ENCODE assay signal across 14 cellular contexts in the genomic region with DNA sequence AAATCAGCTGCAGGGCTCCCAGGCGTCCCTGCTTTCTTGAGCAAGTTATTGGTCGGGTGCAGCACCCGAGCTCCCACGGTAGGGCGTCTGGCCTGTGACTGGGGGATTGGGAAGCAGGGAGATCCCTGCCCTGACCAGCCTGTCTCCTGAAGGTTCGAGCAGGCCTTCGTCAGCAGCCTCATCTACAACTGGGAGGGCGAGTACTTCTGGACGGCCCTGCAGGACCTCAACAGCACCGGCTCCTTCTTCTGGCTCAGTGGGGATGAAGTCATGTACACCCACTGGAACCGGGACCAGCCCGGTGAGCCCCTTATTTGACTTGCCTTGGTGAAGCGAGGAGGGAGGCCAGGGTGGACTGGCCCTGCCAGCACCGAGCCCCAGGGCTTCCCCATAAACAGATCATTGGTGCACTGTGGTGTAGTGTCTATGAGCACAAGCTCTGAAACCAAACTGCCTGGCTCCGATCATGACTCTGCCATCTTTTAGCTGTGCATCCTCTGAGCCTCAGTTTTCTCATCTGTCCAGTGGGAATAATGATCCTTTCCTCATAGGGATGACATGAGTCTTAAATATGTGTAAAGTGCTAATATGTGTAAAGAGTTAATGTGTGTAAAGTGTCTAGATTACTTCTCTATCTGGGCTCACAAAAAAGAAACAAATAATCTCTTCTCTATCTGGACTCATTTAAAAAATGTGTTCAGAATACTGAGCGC. TPM values are rescaled to one million over a fixed set of nuclear protein-coding genes. Genes with fewer than 3 reads are reported as not detected.
DNase-seq lines count a peak whose midpoint lies in the region; ATAC-seq, FAIRE-seq and TF ChIP-seq lines count a peak whose summit lies in the region.
"Had no signal": no experiment of that assay in that cellular context is flagged by ENCODE, and none has a peak within 500 bp of the region (broad histone marks: within the 10 kb centered on the region; RNA-seq: fewer than 3 reads in every experiment).

No MANE protein-coding gene starts in this region.

- H3K79me1 ChIP-seq in neuronal stem cell (ENCODE audit: low read depth, low read length): peaks cover 3% of the 10 kb centered on the region

- H2AK5ac ChIP-seq in neuronal stem cell (ENCODE audit: low read depth, low read length): no peak overlapping the region

- no peak overlapping the region for H2BK5ac ChIP-seq in neuronal stem cell (ENCODE audit: low read length)

- POLR2A ChIA-PET in K562 (lab: Yijun Ruan, JAX): no interaction called here

- H3K4me1 ChIP-seq in K562 (replicated peaks in 1 of 2; ENCODE audit: control insufficient read depth in 2 of 2, insufficient read depth in 2 of 2, low read length in 2 of 2) (peaks cover 15 to 60% of the 10 kb centered on the region in 2 experiments), neuronal stem cell (ENCODE audit: control insufficient read depth in 2 of 2, insufficient read depth in 1 of 2, low read depth in 1 of 2, low read length in 2 of 2) (no peaks in the 10 kb centered on the region), gastroesophageal sphincter (peaks cover 0 to 28% (median 0%) of the 10 kb centered on the region in 3 donors)
- H3K4me1 ChIP-seq: Caco-2, HAP-1 had no signal

- H2BK12ac ChIP-seq in neuronal stem cell (ENCODE audit: low read length): no peak overlapping the region

- H4K8ac ChIP-seq in neuronal stem cell (ENCODE audit: low read depth, low read length): no peak overlapping the region

- H3K9me3 ChIP-seq in K562 (replicated peaks; ENCODE audit: control insufficient read depth, insufficient read depth, low read depth, low read length) (no peaks in the 10 kb centered on the region), neuronal stem cell (replicated peaks in 1 of 2; ENCODE audit: control insufficient read depth in 2 of 2, insufficient read depth in 1 of 2, low read depth in 1 of 2, low read length in 2 of 2) (no peaks in the 10 kb centered on the region), gastroesophageal sphincter (no peaks in the 10 kb centered on the region)
- H3K9me3 ChIP-seq: Caco-2, HAP-1 had no signal

- H3K4me2 ChIP-seq in K562 (ENCODE audit: insufficient read depth, low read length) (no peak overlapping the region), neuronal stem cell (ENCODE audit: insufficient read depth, low read length, poor library complexity, severe bottlenecking) (no peak overlapping the region)

- H3K79me2 ChIP-seq in K562 (ENCODE audit: control insufficient read depth, insufficient read depth, low read length): no peaks in the 10 kb centered on the region

- CTCF ChIA-PET in K562 (lab: Yijun Ruan, JAX; ENCODE audit: low intra/inter-chr PET ratio): no interaction called here

- no peak overlapping the region for H3K18ac ChIP-seq in neuronal stem cell (ENCODE audit: low read length)

- H4K20me1 ChIP-seq in K562 (replicated peaks; ENCODE audit: control insufficient read depth, insufficient read depth, low read length): no peaks in the 10 kb centered on the region

- DNase-seq in HTR-8/SVneo (ENCODE audit: insufficient read length, low spot score) (no peak), K562 (ENCODE audit: extremely low read depth in 1 of 4, low spot score in 3 of 4) (no peak), neuronal stem cell (ENCODE audit: low spot score) (no peak), urothelium cell line (ENCODE audit: low spot score) (no peak), SW480 (ENCODE audit: low spot score) (no peak)
- DNase-seq in activated CD4-positive, alpha-beta T cell treated with anti-CD3 and anti-CD28 coated beads, Interleukin-2, amount 50 U/mL, for 1 hour: no peak
- DNase-seq: Caco-2; CD8-positive, alpha-beta T cell; DMS 273 treated with DMSO at 0.1 percent for 48 hours; GOT3 had no signal

- no peak for TF ChIP-seq RAD21 in K562 (CRISPR knock-in tag; conservative IDR thresholded peaks at IDR 0.05 in 1 of 2, IDR thresholded peaks at IDR 0.05 in 1 of 2)

- ATAC-seq in K562: no peak
- ATAC-seq in gastroesophageal sphincter: no peak
- ATAC-seq: CD8-positive, alpha-beta T cell; GM12878 had no signal

- no peak overlapping the region for H2BK15ac ChIP-seq in neuronal stem cell (ENCODE audit: low read length)

- TF ChIP-seq CTCF in K562 (IDR thresholded peaks at IDR 0.05 in 2 of 3, conservative IDR thresholded peaks at IDR 0.05 in 1 of 3; ENCODE audit: insufficient read depth in 2 of 3, low read depth in 1 of 3, low read length in 3 of 3): no peak
- no peak for TF ChIP-seq CTCF in gastroesophageal sphincter (IDR thresholded peaks at IDR 0.05)

- no peak overlapping the region for H3K14ac ChIP-seq in neuronal stem cell (ENCODE audit: low read length)

- TF ChIP-seq EP300 in K562 (IDR thresholded peaks at IDR 0.05; ENCODE audit: low read length): no peak
- TF ChIP-seq EP300 in gastroesophageal sphincter (IDR thresholded peaks at IDR 0.05): no peak

- intact Hi-C loops in K562 (cut with micrococcal nuclease): loop anchor here (10.0 kb wide), 1 partner anchor 728 kb away; no protein-coding TSS in a partner anchor

- no peaks in the 10 kb centered on the region for H3K27me3 ChIP-seq in K562 (ENCODE audit: control insufficient read depth in 2 of 2, insufficient read depth in 2 of 2, low read length in 2 of 2)
- H3K27me3 ChIP-seq in neuronal stem cell (ENCODE audit: control insufficient read depth in 3 of 3, insufficient read depth in 3 of 3, low read depth in 1 of 3, low read length in 3 of 3): no peaks in the 10 kb centered on the region
- no peaks in the 10 kb centered on the region for H3K27me3 ChIP-seq in gastroesophageal sphincter

- H3K9ac ChIP-seq in K562 (ENCODE audit: insufficient read depth in 1 of 2, low read depth in 2 of 2, low read length in 2 of 2) (peak overlapping the region in 1 of 2 experiments; percentile 31; a peak in 1 of 4 replicates), neuronal stem cell (ENCODE audit: low read depth, low read length, poor library complexity) (peak overlapping the region; percentile 30)

- no peaks in the 10 kb centered on the region for H3K36me3 ChIP-seq in K562 (ENCODE audit: control insufficient read depth, insufficient read depth, low read length)
- peaks cover 24 to 79% of the 10 kb centered on the region in 2 donors for H3K36me3 ChIP-seq in neuronal stem cell (replicated peaks in 1 of 2; ENCODE audit: control insufficient read depth in 2 of 2, insufficient read depth in 2 of 2, low read length in 2 of 2)
- peaks cover 0 to 10% of the 10 kb centered on the region in 2 donors for H3K36me3 ChIP-seq in gastroesophageal sphincter

- WGBS in K562 (ENCODE audit: insufficient coverage, low coverage, missing lambda C conversion rate): 53% methylated on average over 15 of the region's 16 CpGs
- WGBS in neuronal stem cell (ENCODE audit: extremely low coverage in 2 of 2, insufficient read length in 2 of 2, insufficient replicate concordance in 1 of 2), 2 donors: no CpG with 5 or more reads among the region's 16 CpGs
- 91 to 97% methylated on average over 6 to 7 of the region's 16 CpGs for WGBS in gastroesophageal sphincter (ENCODE audit: low coverage in 1 of 2), 2 donors

- no peak overlapping the region for H3K23ac ChIP-seq in neuronal stem cell (ENCODE audit: low read depth, low read length, poor library complexity)

- no peaks in the 10 kb centered on the region for H3K9me1 ChIP-seq in K562 (ENCODE audit: control insufficient read depth, insufficient read depth, low read length)

- in situ Hi-C loops in K562 (cut with MboI): loop anchor here (25.0 kb wide), 1 partner anchor 736 kb away; no protein-coding TSS in a partner anchor

- H3K27ac ChIP-seq in K562 (ENCODE audit: extremely low read depth, low read depth, low read length) (no peak overlapping the region), neuronal stem cell (replicated peaks; ENCODE audit: low read length) (no peak overlapping the region), gastroesophageal sphincter (no peak overlapping the region)

- no peak overlapping the region for H2BK120ac ChIP-seq in neuronal stem cell (ENCODE audit: low read depth, low read length)

- no peak overlapping the region for H3K4ac ChIP-seq in neuronal stem cell (ENCODE audit: low read length)

- no peak for TF ChIP-seq POLR2A in K562 (conservative IDR thresholded peaks at IDR 0.05)
- TF ChIP-seq POLR2A in gastroesophageal sphincter (IDR thresholded peaks at IDR 0.05): no peak

- H4K91ac ChIP-seq in neuronal stem cell (ENCODE audit: low read depth, low read length, poor library complexity): no peak overlapping the region

- FAIRE-seq in HTR-8/SVneo (lab: Jason Lieb, UNC) (peak; percentile 28), K562 (lab: Jason Lieb, UNC) (no peak), urothelium cell line (lab: Jason Lieb, UNC) (peak; percentile 52)
- FAIRE-seq: GM12878 had no signal

- H3K4me3 ChIP-seq in K562 (no peak overlapping the region), neuronal stem cell (ENCODE audit: low read length in 2 of 2) (no peak overlapping the region), gastroesophageal sphincter (no peak overlapping the region)
- H3K4me3 ChIP-seq: GM12878, HAP-1 had no signal

- no peak overlapping the region for H2AFZ ChIP-seq in K562 (ENCODE audit: low read depth, low read length)
- H2AFZ ChIP-seq in neuronal stem cell (ENCODE audit: low read length): no peak overlapping the region

- BruUV-seq in K562 (replicated peaks; lab: Mats Ljungman, UMichigan): no TSS peak

TF ChIP-seq in K562, 482 proteins besides CTCF, POLR2A, EP300 and RAD21 (continues in another document):
- TF ChIP-seq ZNF644 (tag; IDR thresholded peaks at IDR 0.05; ENCODE audit: low read depth) (no peak), ADNP (tag; IDR thresholded peaks at IDR 0.05) (peak; percentile 60; the same call in 1 of the 2 replicates), TEAD2 (tag; IDR thresholded peaks at IDR 0.05) (no peak)

RNA-seq across cellular contexts. Expression of a gene that starts 48.9 kb away (rescaled TPM):
- 13.5 and 48.4 TPM in 2 replicates for total RNA-seq in K562 (2011; cell fraction: chromatin; rRNA removed; ENCODE audit: low replicate concordance)
- total RNA-seq in K562 (2011; cell fraction: nucleolus; rRNA removed): 54.0 and 59.1 TPM in 2 replicates
- 25.0 and 27.9 TPM in 2 replicates for total RNA-seq in K562 (2011; cell fraction: nucleoplasm; rRNA removed)
- total RNA-seq in K562 (2014; rRNA removed) (11.5 and 19.9 TPM in 2 replicates), K562 (2014; rRNA removed; fragmentation: Illumina TruSeq; extraction: Trizol) (2.7 and 4.1 TPM in 2 replicates), K562 (2015; rRNA removed; fragmentation: Illumina TruSeq; extraction: Trizol) (3.8 and 4.1 TPM in 2 replicates), K562 (2021) (10.8 and 11.0 TPM in 2 replicates), gastroesophageal sphincter (10 to 100 TPM; 23.3 to 59.8 (median 39.9) TPM)
- polyA plus RNA-seq in K562 (2011; rRNA removed) (9.0 and 9.2 TPM in 2 replicates), K562 (2014; fragmentation: Illumina TruSeq; extraction: Trizol) (6.6 and 9.7 TPM in 2 replicates), K562 (2014; fragmentation: Nextera tagmentation; extraction: Ambion mirVana) (under 1 TPM; 0.28 to 0.34 TPM), K562 (2014; rRNA removed) (8.1 and 11.3 TPM in 2 replicates)
- 5.1 and 16.1 TPM in 2 replicates for polyA plus RNA-seq in K562 (2011; cell fraction: cytosol; rRNA removed)
- polyA plus RNA-seq in K562 (2011; cell fraction: nucleus; rRNA removed): 26.9 and 53.0 TPM in 2 replicates
- 15.9 and 30.3 TPM in 2 replicates for polyA plus RNA-seq in K562 (2012)
- 2.5 and 7.6 TPM in 2 replicates for polyA minus RNA-seq in K562 (2011; rRNA and poly(A)+ RNA removed)
- polyA minus RNA-seq in K562 (2011; cell fraction: cytosol; rRNA and poly(A)+ RNA removed): 7.0 and 7.5 TPM in 2 replicates
- 11.7 and 12.7 TPM in 2 replicates for polyA minus RNA-seq in K562 (2011; cell fraction: nucleus; rRNA and poly(A)+ RNA removed)
- 31.9 TPM for polyA plus RNA-seq in neuronal stem cell (2013, experiment 1 of 2)
- 33.3 TPM for polyA plus RNA-seq in neuronal stem cell (2013, experiment 2 of 2)
- polyA plus RNA-seq: CD14-positive monocyte had no signal
